In genomic region chr4:140195806-140196205, GRCh38 we compare ENCODE assay signal across 19 cellular contexts.
"Had no signal": no experiment of that assay in that cellular context is flagged by ENCODE, and none has a peak within 500 bp of the region (broad histone marks: within the 10 kb centered on the region; RNA-seq: fewer than 3 reads in every experiment).

No MANE protein-coding gene starts in this region.

- H3K4me1 ChIP-seq: esophagus muscularis mucosa, prostate gland, right atrium auricular region, tibial nerve had no signal

- H3K36me3 Mint-ChIP-seq: activated CD4-positive, alpha-beta memory T cell treated with anti-CD3 and anti-CD28 coated beads for 36 hours; activated CD8-positive, alpha-beta memory T cell treated with anti-CD3 and anti-CD28 coated beads, Interleukin-2, amount 10 ng/mL, durations not matched to agents 7 days and 5 days; activated naive CD8-positive, alpha-beta T cell treated with anti-CD3 and anti-CD28 coated beads, Interleukin-2, amount 10 ng/mL, durations not matched to agents 7 days and 5 days; neural progenitor cell had no signal

- DNase-seq: activated CD4-positive, alpha-beta memory T cell treated with anti-CD3 and anti-CD28 coated beads for 36 hours; activated CD8-positive, alpha-beta memory T cell treated with anti-CD3 and anti-CD28 coated beads, Interleukin-2, amount 10 ng/mL, durations not matched to agents 7 days and 5 days; activated naive CD4-positive, alpha-beta T cell treated with Interleukin-2 at 50 U/mL for 16 hours; activated naive CD8-positive, alpha-beta T cell treated with anti-CD3 and anti-CD28 coated beads, Interleukin-2, amount 10 ng/mL, durations not matched to agents 7 days and 5 days; amygdala; effector CD8-positive, alpha-beta T cell; mesenchymal stem cell; naive thymus-derived CD4-positive, alpha-beta T cell; stimulated activated CD4-positive, alpha-beta T cell treated with anti-CD3 and anti-CD28 coated beads, Interleukin-2, amount 100 ng/mL, for 24 hours; WERI-Rb-1 had no signal

- H3K4me1 Mint-ChIP-seq: activated CD8-positive, alpha-beta memory T cell treated with anti-CD3 and anti-CD28 coated beads, Interleukin-2, amount 10 ng/mL, durations not matched to agents 7 days and 5 days; activated naive CD8-positive, alpha-beta T cell treated with anti-CD3 and anti-CD28 coated beads, Interleukin-2, amount 10 ng/mL, durations not matched to agents 7 days and 5 days; activated T-helper 17 cell treated with anti-CD3 and anti-CD28 coated beads, Interleukin-2, amount 50 U/mL, for 72 hours; naive thymus-derived CD4-positive, alpha-beta T cell; neural progenitor cell had no signal

- H3K27me3 Mint-ChIP-seq: activated naive CD8-positive, alpha-beta T cell treated with anti-CD3 and anti-CD28 coated beads, Interleukin-2, amount 10 ng/mL, durations not matched to agents 7 days and 5 days; dendritic cell treated with granulocyte-macrophage colony-stimulating factor and Interleukin-4, amounts not matched to agents 40 ng/mL and 50 ng/mL, for 4 days had no signal

- H3K4me3 Mint-ChIP-seq: activated CD4-positive, alpha-beta memory T cell treated with anti-CD3 and anti-CD28 coated beads for 36 hours; activated CD8-positive, alpha-beta memory T cell treated with anti-CD3 and anti-CD28 coated beads, Interleukin-2, amount 10 ng/mL, durations not matched to agents 7 days and 5 days; activated naive CD8-positive, alpha-beta T cell treated with anti-CD3 and anti-CD28 coated beads, Interleukin-2, amount 10 ng/mL, durations not matched to agents 7 days and 5 days; activated T-helper 17 cell treated with anti-CD3 and anti-CD28 coated beads, Interleukin-2, amount 50 U/mL, for 72 hours; dendritic cell treated with granulocyte-macrophage colony-stimulating factor and Interleukin-4, amounts not matched to agents 40 ng/mL and 50 ng/mL, for 4 days; naive thymus-derived CD4-positive, alpha-beta T cell; neural progenitor cell; stimulated activated naive CD8-positive, alpha-beta T cell treated with anti-CD3 and anti-CD28 coated beads, Interleukin-15, Interleukin-2, amounts not matched to agents 100 ng/mL and 50 ng/mL, for 24 hours had no signal

- H3K27ac Mint-ChIP-seq: activated CD4-positive, alpha-beta memory T cell treated with anti-CD3 and anti-CD28 coated beads for 36 hours; activated CD8-positive, alpha-beta memory T cell treated with anti-CD3 and anti-CD28 coated beads, Interleukin-2, amount 10 ng/mL, durations not matched to agents 7 days and 5 days; activated naive CD8-positive, alpha-beta T cell treated with anti-CD3 and anti-CD28 coated beads, Interleukin-2, amount 10 ng/mL, durations not matched to agents 7 days and 5 days; activated T-helper 17 cell treated with anti-CD3 and anti-CD28 coated beads, Interleukin-2, amount 50 U/mL, for 72 hours; dendritic cell treated with granulocyte-macrophage colony-stimulating factor and Interleukin-4, amounts not matched to agents 40 ng/mL and 50 ng/mL, for 4 days; neural progenitor cell; stimulated activated naive CD8-positive, alpha-beta T cell treated with anti-CD3 and anti-CD28 coated beads, Interleukin-15, Interleukin-2, amounts not matched to agents 100 ng/mL and 50 ng/mL, for 24 hours had no signal

- H3K27ac ChIP-seq: esophagus muscularis mucosa, neural progenitor cell, prostate gland, right atrium auricular region, tibial nerve, WERI-Rb-1 had no signal

- H2AFZ ChIP-seq: neural progenitor cell had no signal

- H3K9ac ChIP-seq: neural progenitor cell had no signal

- H3K9me3 ChIP-seq: esophagus muscularis mucosa, prostate gland, right atrium auricular region, tibial nerve had no signal

- H3K4me2 ChIP-seq: neural progenitor cell had no signal

- ATAC-seq: activated CD8-positive, alpha-beta memory T cell treated with anti-CD3 and anti-CD28 coated beads, Interleukin-2, amount 10 ng/mL, durations not matched to agents 7 days and 5 days; activated T-helper 17 cell treated with anti-CD3 and anti-CD28 coated beads, Interleukin-2, amount 50 U/mL, for 72 hours; naive thymus-derived CD4-positive, alpha-beta T cell had no signal

- H3K36me3 ChIP-seq: cardiac muscle cell, esophagus muscularis mucosa, neural progenitor cell, prostate gland, right atrium auricular region, tibial nerve, WERI-Rb-1 had no signal

- H3K27me3 ChIP-seq: cardiac muscle cell, esophagus muscularis mucosa, neural progenitor cell, right atrium auricular region, tibial nerve had no signal

- H3K4me3 ChIP-seq: cardiac muscle cell, esophagus muscularis mucosa, neural progenitor cell, prostate gland, right atrium auricular region, tibial nerve had no signal
